Comparison of ENCODE assay signal across 8 cellular contexts in the genomic region with DNA sequence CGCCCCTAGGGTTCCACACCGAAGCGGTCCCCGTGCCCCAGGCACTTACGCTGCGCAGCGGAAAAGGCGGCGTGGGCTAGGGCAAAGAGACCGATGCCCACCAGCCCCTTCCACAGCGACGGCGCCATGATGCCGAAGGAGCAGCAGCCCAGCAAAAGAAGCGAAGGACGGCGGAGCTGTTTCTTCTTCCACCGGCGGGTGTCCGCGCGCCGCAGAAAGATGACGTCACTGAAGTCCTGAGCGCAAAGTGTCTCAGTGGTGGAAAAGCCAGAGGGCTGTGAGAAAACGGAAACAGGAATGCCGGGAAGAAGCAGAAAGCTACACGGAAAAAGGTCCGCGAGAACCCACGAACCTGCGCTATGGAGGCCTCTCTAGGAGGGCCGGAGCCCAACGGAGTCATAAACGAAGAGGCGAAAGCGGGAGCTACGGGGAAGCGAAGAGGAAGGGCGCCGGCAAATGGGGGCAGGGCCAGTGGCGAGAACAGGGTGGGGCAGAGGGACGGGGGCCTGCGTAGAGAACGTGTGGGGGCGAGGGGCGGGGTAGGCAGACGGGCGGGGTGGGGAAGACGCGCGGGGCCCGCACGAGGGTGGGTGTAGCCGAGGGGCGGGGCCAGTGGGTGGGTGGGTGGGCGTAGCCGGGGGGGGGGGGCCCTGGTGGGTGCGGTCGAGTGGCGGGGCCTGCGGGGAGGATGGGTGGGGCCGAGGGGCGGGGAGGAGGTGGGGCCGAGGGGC. TPM values are rescaled to one million over a fixed set of nuclear protein-coding genes. Genes with fewer than 3 reads are reported as not detected.
DNase-seq lines count a peak whose midpoint lies in the region; ATAC-seq and TF ChIP-seq lines count a peak whose summit lies in the region.

A gene (minus strand): TSS at position 441 of the 731 bp plus-strand sequence. CDS start 313 bp downstream, at position 128.

- DNase-seq in Ammon's horn (ENCODE audit: low spot score): peak; percentile 85
- peak; percentile 44 for DNase-seq in GM19240 (ENCODE audit: insufficient read length, low spot score)
- peak; percentile 79 to 92 for DNase-seq in NCI-H526 (lab: John Stamatoyannopoulos, UW)
- peak; percentile 93 for DNase-seq in activated CD4-positive, alpha-beta T cell treated with anti-CD3 and anti-CD28 coated beads, Interleukin-2, amount 10 ng/mL, durations not matched to agents 24 days and 14 days
- peak; percentile 81 for DNase-seq in colonic mucosa
- DNase-seq in left colon: peak; percentile 85 to 87
- peak; percentile 71 to 73 for DNase-seq in stimulated activated CD4-positive, alpha-beta T cell treated with anti-CD3 and anti-CD28 coated beads, Interleukin-1b, Interleukin-23, amount 100 ng/mL, for 4 hours (ENCODE audit: low read depth in 2 of 2)

- peak within 1 kb of the TSS; percentile 78 to 79 for H3K9ac ChIP-seq in colonic mucosa (ENCODE audit: low read depth in 2 of 2, low read length in 2 of 2)

- H3K4me3 ChIP-seq in colonic mucosa: peak within 1 kb of the TSS; percentile 51

- H3K4me3 Mint-ChIP-seq in activated CD4-positive, alpha-beta T cell treated with anti-CD3 and anti-CD28 coated beads, Interleukin-2, amount 10 ng/mL, durations not matched to agents 24 days and 14 days: peak within 1 kb of the TSS; percentile 100

- no peaks in the 10 kb centered on the region for H3K36me3 ChIP-seq in colonic mucosa

- H3K27me3 ChIP-seq in colonic mucosa: no peaks in the 10 kb centered on the region

- peaks cover 28% of the 10 kb centered on the region for H3K4me1 Mint-ChIP-seq in activated CD4-positive, alpha-beta T cell treated with anti-CD3 and anti-CD28 coated beads, Interleukin-2, amount 10 ng/mL, durations not matched to agents 24 days and 14 days

- no peaks in the 10 kb centered on the region for H3K4me1 ChIP-seq in colonic mucosa

- H3K9me3 Mint-ChIP-seq in activated CD4-positive, alpha-beta T cell treated with anti-CD3 and anti-CD28 coated beads, Interleukin-2, amount 10 ng/mL, durations not matched to agents 24 days and 14 days: no peaks in the 10 kb centered on the region

- intact Hi-C loops in activated CD4-positive, alpha-beta T cell treated with anti-CD3 and anti-CD28 coated beads, Interleukin-2, amount 10 ng/mL, durations not matched to agents 24 days and 14 days (cut with micrococcal nuclease): loop anchor here (1.0 to 10.0 kb wide), 4 partner anchors 12 to 549 kb away; a partner anchor contains a TSS
- intact Hi-C loops in colonic mucosa (cut with DNase I): no loop called here
- intact Hi-C loops in left colon (cut with DNase I, micrococcal nuclease): no loop called here

- ATAC-seq in HG03457 (IDR thresholded peaks at IDR 0.05; ENCODE audit: unreplicated experiment) (peak; percentile 69), left colon (peak; percentile 82)

- H3K27ac ChIP-seq in colonic mucosa: peak within 1 kb of the TSS; percentile 86

- H3K27me3 Mint-ChIP-seq in activated CD4-positive, alpha-beta T cell treated with anti-CD3 and anti-CD28 coated beads, Interleukin-2, amount 10 ng/mL, durations not matched to agents 24 days and 14 days: peaks cover 3% of the 10 kb centered on the region

- H3K36me3 Mint-ChIP-seq in activated CD4-positive, alpha-beta T cell treated with anti-CD3 and anti-CD28 coated beads, Interleukin-2, amount 10 ng/mL, durations not matched to agents 24 days and 14 days (ENCODE audit: low read depth): peaks cover 3% of the 10 kb centered on the region

- H3K27ac Mint-ChIP-seq in activated CD4-positive, alpha-beta T cell treated with anti-CD3 and anti-CD28 coated beads, Interleukin-2, amount 10 ng/mL, durations not matched to agents 24 days and 14 days: peak within 1 kb of the TSS; percentile 99

- no peaks in the 10 kb centered on the region for H3K9me3 ChIP-seq in colonic mucosa

- no peak for TF ChIP-seq CTCF in colonic mucosa (IDR thresholded peaks at IDR 0.05)

RNA-seq across cellular contexts. Expression of the gene that starts here (rescaled TPM):
- total RNA-seq in activated CD4-positive, alpha-beta T cell treated with anti-CD3 and anti-CD28 coated beads, Interleukin-2, amount 10 ng/mL, durations not matched to agents 24 days and 14 days: 27.1 and 27.4 TPM in 2 replicates
- total RNA-seq in colonic mucosa (10 to 100 TPM; 23.9 to 26.9 TPM), left colon (10 to 100 TPM; 23.6 to 27.2 TPM)

Comparison
In these comparisons a context has a peak if more than half of its experiments do, and no peak if none do; other contexts are left out.
1. Peak in every context shown above with its lines: DNase-seq, ATAC-seq, H3K4me3 ChIP-seq and H3K27ac ChIP-seq.